ENCODE assay signal across 1 cellular context in the genomic region with DNA sequence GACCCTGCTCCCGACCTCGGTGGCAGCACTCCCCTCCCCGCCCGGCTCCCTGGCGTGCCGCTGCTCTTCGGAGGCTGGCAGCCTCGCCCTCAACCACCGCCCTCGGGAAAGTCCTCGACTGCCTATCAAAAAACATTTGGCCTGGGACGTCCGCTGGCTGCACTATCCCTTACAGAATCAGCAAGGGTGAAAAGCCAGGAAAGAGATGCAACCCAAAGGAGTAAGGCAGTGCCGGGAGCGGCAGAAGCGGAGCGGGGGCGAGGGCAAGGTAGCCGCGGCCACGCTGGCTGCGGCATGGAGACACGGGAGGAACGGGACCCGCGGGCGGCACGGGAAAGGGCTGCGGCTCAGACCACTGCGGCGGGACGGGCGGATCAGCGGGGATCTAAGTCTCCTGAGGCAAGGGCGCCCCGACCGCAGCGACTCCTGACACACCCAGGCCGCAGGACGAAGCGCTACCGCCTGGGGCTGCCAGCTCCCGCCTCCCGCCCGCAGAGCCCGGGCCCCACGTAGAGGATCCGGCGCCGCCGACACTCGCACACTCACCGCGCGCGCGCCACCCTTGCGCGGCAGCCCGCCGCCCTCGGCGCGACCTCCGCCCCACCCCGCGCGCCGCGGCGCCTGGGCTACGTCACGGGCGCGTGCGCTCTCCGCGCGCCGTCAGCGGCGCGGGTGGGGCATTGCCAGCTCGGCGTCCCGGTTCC.
TF ChIP-seq lines count a peak whose summit lies in the region.

A gene with protein sequence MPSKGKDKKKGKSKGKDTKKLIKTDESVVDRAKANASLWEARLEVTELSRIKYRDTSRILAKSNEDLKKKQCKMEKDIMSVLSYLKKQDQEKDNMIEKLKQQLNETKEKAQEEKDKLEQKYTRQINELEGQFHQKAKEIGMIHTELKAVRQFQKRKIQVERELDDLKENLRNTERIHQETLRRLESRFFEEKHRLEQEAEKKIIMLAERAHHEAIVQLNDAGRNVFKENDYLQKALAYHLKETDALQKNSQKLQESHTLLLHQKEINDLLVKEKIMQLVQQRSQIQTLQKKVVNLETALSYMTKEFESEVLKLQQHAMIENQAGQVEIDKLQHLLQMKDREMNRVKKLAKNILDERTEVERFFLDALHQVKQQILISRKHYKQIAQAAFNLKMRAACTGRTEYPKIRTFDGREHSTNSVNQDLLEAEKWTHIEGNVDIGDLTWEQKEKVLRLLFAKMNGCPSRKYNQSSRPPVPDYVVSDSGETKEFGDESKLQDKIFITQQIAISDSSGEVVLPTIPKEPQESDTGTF (plus strand): TSS at position 646 of the 704 bp plus-strand sequence. CDS start 130 bp downstream, outside the sequence.
A gene with protein sequence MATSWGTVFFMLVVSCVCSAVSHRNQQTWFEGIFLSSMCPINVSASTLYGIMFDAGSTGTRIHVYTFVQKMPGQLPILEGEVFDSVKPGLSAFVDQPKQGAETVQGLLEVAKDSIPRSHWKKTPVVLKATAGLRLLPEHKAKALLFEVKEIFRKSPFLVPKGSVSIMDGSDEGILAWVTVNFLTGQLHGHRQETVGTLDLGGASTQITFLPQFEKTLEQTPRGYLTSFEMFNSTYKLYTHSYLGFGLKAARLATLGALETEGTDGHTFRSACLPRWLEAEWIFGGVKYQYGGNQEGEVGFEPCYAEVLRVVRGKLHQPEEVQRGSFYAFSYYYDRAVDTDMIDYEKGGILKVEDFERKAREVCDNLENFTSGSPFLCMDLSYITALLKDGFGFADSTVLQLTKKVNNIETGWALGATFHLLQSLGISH (minus strand): TSS at position 585 of the 704 bp plus-strand sequence. CDS start 31,186 bp downstream, outside the sequence.

TF ChIP-seq in HepG2, 621 proteins besides CTCF, POLR2A, EP300 and RAD21 (continued from another document and continues in another):
- TF ChIP-seq, protein P1, sequence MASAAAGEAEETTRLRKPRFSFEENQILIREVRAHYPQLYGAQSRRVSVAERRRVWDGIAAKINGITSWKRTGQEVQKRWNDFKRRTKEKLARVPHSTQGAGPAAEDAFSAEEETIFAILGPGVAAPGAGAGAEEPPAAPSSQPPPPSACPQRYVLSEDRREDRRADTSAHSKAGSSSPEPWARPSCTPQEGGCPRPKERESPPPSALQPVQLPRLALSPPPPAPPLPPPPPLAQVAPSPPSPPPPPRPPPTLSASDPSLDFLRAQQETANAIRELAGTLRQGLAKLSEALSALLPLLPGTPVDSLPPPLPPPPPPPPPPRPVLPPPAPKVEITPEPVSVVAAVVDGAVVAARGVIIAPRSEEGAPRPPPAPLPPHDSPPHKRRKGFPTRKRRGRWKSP (CRISPR knock-in tag; IDR thresholded peaks at IDR 0.05) = peak; percentile 75
- TF ChIP-seq ISL2 (CRISPR knock-in tag; IDR thresholded peaks at IDR 0.05) (peak; percentile 46), ZBTB20 (CRISPR knock-in tag; IDR thresholded peaks at IDR 0.05; ENCODE audit: borderline replicate concordance, low read depth) (no peak), SALL1 (CRISPR knock-in tag; IDR thresholded peaks at IDR 0.05) (peak; percentile 55), BHLHE40 (IDR thresholded peaks at IDR 0.05; ENCODE audit: low read length) (0 out of 2 replicates have a peak, but pooled peaks have one; percentile 16), SIX1 (CRISPR knock-in tag; IDR thresholded peaks at IDR 0.05; ENCODE audit: borderline replicate concordance) (no peak), ZNF337 (CRISPR knock-in tag; IDR thresholded peaks at IDR 0.05; ENCODE audit: borderline replicate concordance, low read depth) (0 out of 2 replicates have a peak, but pooled peaks have one; percentile 26), ZNF264 (CRISPR knock-in tag; IDR thresholded peaks at IDR 0.05) (no peak), KDM1A (CRISPR knock-in tag; IDR thresholded peaks at IDR 0.05) (no peak), RARG (CRISPR knock-in tag; IDR thresholded peaks at IDR 0.05; ENCODE audit: low read depth) (no peak), RCOR2 (CRISPR knock-in tag; IDR thresholded peaks at IDR 0.05) (no peak), ZNF501 (CRISPR knock-in tag; IDR thresholded peaks at IDR 0.05) (peak; percentile 64), ATF1 (CRISPR knock-in tag; IDR thresholded peaks at IDR 0.05) (no peak), NKX3-1 (CRISPR knock-in tag; IDR thresholded peaks at IDR 0.05) (0 out of 2 replicates have a peak, but pooled peaks have one; percentile 18), PRMT3 (CRISPR knock-in tag; IDR thresholded peaks at IDR 0.05; ENCODE audit: borderline replicate concordance, low read depth) (0 out of 2 replicates have a peak, but pooled peaks have one; percentile 55), GFI1 (CRISPR knock-in tag; IDR thresholded peaks at IDR 0.05; ENCODE audit: borderline replicate concordance) (peak; percentile 39; the same call in 1 of the 2 replicates), ZNF230 (CRISPR knock-in tag; IDR thresholded peaks at IDR 0.05) (no peak; the same call in 1 of the 2 replicates), PTBP1 (IDR thresholded peaks at IDR 0.05; ENCODE audit: low read depth, low read length, poor library complexity, severe bottlenecking) (peak; percentile 71), ZNF224 (CRISPR knock-in tag; IDR thresholded peaks at IDR 0.05) (0 out of 2 replicates have a peak, but pooled peaks have one; percentile 76), ZNF572 (CRISPR knock-in tag; IDR thresholded peaks at IDR 0.05) (0 out of 2 replicates have a peak, but pooled peaks have one; percentile 85), ZNF75D (CRISPR knock-in tag; IDR thresholded peaks at IDR 0.05; ENCODE audit: borderline replicate concordance) (no peak), ZZZ3 (CRISPR knock-in tag; IDR thresholded peaks at IDR 0.05; ENCODE audit: borderline replicate concordance) (no peak), ZNF431 (CRISPR knock-in tag; IDR thresholded peaks at IDR 0.05; ENCODE audit: borderline replicate concordance, low read depth) (peak; percentile 87; the same call in 1 of the 2 replicates), IKZF4 (CRISPR knock-in tag; IDR thresholded peaks at IDR 0.05; ENCODE audit: borderline replicate concordance, low read depth, not compliant biosample characterization) (peak; percentile 3)
- TF ChIP-seq, protein P2, sequence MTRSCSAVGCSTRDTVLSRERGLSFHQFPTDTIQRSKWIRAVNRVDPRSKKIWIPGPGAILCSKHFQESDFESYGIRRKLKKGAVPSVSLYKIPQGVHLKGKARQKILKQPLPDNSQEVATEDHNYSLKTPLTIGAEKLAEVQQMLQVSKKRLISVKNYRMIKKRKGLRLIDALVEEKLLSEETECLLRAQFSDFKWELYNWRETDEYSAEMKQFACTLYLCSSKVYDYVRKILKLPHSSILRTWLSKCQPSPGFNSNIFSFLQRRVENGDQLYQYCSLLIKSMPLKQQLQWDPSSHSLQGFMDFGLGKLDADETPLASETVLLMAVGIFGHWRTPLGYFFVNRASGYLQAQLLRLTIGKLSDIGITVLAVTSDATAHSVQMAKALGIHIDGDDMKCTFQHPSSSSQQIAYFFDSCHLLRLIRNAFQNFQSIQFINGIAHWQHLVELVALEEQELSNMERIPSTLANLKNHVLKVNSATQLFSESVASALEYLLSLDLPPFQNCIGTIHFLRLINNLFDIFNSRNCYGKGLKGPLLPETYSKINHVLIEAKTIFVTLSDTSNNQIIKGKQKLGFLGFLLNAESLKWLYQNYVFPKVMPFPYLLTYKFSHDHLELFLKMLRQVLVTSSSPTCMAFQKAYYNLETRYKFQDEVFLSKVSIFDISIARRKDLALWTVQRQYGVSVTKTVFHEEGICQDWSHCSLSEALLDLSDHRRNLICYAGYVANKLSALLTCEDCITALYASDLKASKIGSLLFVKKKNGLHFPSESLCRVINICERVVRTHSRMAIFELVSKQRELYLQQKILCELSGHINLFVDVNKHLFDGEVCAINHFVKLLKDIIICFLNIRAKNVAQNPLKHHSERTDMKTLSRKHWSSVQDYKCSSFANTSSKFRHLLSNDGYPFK (CRISPR knock-in tag; IDR thresholded peaks at IDR 0.05; ENCODE audit: borderline replicate concordance) = no peak
- TF ChIP-seq, protein P3, sequence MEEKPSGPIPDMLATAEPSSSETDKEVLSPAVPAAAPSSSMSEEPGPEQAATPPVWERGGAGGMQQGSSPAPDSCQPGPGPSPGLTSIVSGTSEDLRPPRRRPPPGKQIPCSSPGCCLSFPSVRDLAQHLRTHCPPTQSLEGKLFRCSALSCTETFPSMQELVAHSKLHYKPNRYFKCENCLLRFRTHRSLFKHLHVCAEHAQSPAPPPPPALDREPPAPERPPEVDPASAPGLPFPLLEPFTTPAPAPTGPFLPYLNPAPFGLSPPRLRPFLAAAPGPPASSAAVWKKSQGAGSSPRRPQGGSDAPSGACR (CRISPR knock-in tag; IDR thresholded peaks at IDR 0.05) = no peak
- TF ChIP-seq, protein P4, sequence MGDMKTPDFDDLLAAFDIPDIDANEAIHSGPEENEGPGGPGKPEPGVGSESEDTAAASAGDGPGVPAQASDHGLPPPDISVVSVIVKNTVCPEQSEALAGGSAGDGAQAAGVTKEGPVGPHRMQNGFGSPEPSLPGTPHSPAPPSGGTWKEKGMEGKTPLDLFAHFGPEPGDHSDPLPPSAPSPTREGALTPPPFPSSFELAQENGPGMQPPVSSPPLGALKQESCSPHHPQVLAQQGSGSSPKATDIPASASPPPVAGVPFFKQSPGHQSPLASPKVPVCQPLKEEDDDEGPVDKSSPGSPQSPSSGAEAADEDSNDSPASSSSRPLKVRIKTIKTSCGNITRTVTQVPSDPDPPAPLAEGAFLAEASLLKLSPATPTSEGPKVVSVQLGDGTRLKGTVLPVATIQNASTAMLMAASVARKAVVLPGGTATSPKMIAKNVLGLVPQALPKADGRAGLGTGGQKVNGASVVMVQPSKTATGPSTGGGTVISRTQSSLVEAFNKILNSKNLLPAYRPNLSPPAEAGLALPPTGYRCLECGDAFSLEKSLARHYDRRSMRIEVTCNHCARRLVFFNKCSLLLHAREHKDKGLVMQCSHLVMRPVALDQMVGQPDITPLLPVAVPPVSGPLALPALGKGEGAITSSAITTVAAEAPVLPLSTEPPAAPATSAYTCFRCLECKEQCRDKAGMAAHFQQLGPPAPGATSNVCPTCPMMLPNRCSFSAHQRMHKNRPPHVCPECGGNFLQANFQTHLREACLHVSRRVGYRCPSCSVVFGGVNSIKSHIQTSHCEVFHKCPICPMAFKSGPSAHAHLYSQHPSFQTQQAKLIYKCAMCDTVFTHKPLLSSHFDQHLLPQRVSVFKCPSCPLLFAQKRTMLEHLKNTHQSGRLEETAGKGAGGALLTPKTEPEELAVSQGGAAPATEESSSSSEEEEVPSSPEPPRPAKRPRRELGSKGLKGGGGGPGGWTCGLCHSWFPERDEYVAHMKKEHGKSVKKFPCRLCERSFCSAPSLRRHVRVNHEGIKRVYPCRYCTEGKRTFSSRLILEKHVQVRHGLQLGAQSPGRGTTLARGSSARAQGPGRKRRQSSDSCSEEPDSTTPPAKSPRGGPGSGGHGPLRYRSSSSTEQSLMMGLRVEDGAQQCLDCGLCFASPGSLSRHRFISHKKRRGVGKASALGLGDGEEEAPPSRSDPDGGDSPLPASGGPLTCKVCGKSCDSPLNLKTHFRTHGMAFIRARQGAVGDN (CRISPR knock-in tag; IDR thresholded peaks at IDR 0.05) = peak; percentile 86
- TF ChIP-seq, protein P5, sequence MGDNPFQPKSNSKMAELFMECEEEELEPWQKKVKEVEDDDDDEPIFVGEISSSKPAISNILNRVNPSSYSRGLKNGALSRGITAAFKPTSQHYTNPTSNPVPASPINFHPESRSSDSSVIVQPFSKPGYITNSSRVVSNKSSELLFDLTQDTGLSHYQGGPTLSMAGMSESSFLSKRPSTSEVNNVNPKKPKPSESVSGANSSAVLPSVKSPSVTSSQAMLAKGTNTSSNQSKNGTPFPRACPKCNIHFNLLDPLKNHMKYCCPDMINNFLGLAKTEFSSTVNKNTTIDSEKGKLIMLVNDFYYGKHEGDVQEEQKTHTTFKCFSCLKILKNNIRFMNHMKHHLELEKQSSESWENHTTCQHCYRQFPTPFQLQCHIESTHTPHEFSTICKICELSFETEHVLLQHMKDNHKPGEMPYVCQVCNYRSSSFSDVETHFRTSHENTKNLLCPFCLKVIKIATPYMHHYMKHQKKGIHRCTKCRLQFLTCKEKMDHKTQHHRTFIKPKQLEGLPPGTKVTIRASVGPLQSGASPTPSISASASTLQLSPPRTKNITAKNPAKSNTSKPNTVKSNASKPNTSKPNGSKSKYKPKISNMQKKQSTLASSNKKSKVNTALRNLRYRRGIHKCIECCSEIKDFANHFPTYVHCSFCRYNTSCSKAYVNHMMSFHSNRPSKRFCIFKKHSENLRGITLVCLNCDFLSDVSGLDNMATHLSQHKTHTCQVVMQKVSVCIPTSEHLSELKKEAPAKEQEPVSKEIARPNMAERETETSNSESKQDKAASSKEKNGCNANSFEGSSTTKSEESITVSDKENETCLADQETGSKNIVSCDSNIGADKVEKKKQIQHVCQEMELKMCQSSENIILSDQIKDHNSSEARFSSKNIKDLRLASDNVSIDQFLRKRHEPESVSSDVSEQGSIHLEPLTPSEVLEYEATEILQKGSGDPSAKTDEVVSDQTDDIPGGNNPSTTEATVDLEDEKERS (CRISPR knock-in tag; IDR thresholded peaks at IDR 0.05) = no peak
- TF ChIP-seq, protein P6, sequence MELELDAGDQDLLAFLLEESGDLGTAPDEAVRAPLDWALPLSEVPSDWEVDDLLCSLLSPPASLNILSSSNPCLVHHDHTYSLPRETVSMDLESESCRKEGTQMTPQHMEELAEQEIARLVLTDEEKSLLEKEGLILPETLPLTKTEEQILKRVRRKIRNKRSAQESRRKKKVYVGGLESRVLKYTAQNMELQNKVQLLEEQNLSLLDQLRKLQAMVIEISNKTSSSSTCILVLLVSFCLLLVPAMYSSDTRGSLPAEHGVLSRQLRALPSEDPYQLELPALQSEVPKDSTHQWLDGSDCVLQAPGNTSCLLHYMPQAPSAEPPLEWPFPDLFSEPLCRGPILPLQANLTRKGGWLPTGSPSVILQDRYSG (CRISPR knock-in tag; IDR thresholded peaks at IDR 0.05) = no peak
